19 cellular contexts compared by ENCODE assay signal in the genomic region with DNA sequence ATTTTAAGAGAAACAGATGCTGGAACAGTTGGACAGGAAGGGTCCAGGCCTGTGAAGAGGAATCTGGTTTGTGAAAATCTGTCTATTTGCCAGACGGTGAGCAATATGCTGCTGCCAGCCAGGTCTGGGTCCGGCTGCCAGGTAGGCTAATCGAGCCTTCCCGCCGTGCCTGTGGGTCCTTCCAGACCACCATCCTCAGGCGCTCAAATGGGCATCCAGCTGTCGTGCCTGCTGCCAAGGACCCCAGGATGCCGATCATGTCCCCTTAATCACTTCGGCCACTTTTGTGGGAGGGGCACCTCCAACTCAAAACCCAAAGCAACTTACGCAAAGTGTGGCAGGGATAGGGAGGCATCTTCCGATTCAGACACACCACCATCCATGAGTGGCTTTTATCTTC.
"Had no signal": no experiment of that assay in that cellular context is flagged by ENCODE, and none has a peak within 500 bp of the region (broad histone marks: within the 10 kb centered on the region; RNA-seq: fewer than 3 reads in every experiment).

No MANE protein-coding gene starts in this region.

- H3K4me1 Mint-ChIP-seq: naive thymus-derived CD4-positive, alpha-beta T cell; nephron progenitor cell had no signal

- H3K27ac Mint-ChIP-seq: effector memory CD8-positive, alpha-beta T cell; naive thymus-derived CD4-positive, alpha-beta T cell; nephron progenitor cell had no signal

- H3K27ac ChIP-seq: esophagus squamous epithelium, gastroesophageal sphincter, neutrophil, sigmoid colon, skin epidermis, stomach, thoracic aorta, transverse colon had no signal

- H3K4me1 ChIP-seq: gastroesophageal sphincter, sigmoid colon, stomach, transverse colon had no signal

- ATAC-seq: effector memory CD8-positive, alpha-beta T cell; gastroesophageal sphincter; naive thymus-derived CD4-positive, alpha-beta T cell had no signal

- H3K36me3 Mint-ChIP-seq: naive thymus-derived CD4-positive, alpha-beta T cell had no signal

- H3K9me3 Mint-ChIP-seq: effector memory CD8-positive, alpha-beta T cell had no signal

- H3K4me3 Mint-ChIP-seq: effector memory CD8-positive, alpha-beta T cell; naive thymus-derived CD4-positive, alpha-beta T cell; nephron progenitor cell had no signal

- H3K9me3 ChIP-seq: gastroesophageal sphincter, neutrophil, sigmoid colon, thoracic aorta, transverse colon had no signal

- DNase-seq: effector memory CD8-positive, alpha-beta T cell; esophagus squamous epithelium; foreskin fibroblast; glutamatergic neuron; kidney glomerular epithelial cell; mammary epithelial cell; naive thymus-derived CD4-positive, alpha-beta T cell; nephron progenitor cell; posterior cingulate gyrus; sigmoid colon; stimulated activated CD4-positive, alpha-beta T cell treated with anti-CD3 and anti-CD28 coated beads, Interleukin-2, amount 100 ng/mL, for 24 hours; stimulated activated naive CD4-positive, alpha-beta T cell; stomach; substantia nigra; transverse colon had no signal

- H3K4me3 ChIP-seq: esophagus squamous epithelium, gastroesophageal sphincter, sigmoid colon, skin epidermis, stomach, thoracic aorta, transverse colon had no signal

- H3K27me3 ChIP-seq: gastroesophageal sphincter, neutrophil, sigmoid colon, stomach had no signal

- H3K36me3 ChIP-seq: esophagus squamous epithelium, gastroesophageal sphincter, neutrophil, sigmoid colon, stomach, thoracic aorta, transverse colon had no signal
